ENCODE assay signal across 31 cellular contexts in the genomic region with DNA sequence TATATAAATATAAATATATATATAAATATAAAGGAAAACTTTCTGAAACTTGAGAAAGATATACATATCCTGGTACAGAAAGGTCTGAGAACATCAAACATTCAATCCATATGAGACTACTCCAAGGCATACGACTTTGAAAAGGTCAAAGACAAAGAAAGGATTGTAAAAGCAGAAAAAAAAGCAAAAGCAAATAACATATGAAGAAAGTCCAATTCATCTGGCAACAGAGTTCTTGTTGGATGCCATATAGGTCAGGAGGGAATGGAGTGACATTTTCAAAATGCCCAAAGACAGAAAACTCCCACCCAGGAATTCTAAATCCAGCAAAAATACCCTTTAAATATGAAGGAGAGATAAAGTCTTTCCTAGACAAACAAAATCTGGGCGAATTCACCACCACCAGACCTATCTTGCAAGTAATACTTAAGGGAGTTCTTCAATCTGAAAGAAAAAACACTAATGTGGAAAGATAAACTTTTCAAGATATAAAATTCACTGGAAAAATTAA. TPM values are rescaled to one million over a fixed set of nuclear protein-coding genes. Genes with fewer than 3 reads are reported as not detected.
"Had no signal": no experiment of that assay in that cellular context is flagged by ENCODE, and none has a peak within 500 bp of the region (broad histone marks: within the 10 kb centered on the region; RNA-seq: fewer than 3 reads in every experiment).

No MANE protein-coding gene starts in this region.

- H3K27me3 Mint-ChIP-seq: activated CD8-positive, alpha-beta memory T cell treated with anti-CD3 and anti-CD28 coated beads, Interleukin-2, amount 10 ng/mL, durations not matched to agents 7 days and 5 days; dendritic cell treated with granulocyte-macrophage colony-stimulating factor and Interleukin-4, amounts not matched to agents 40 ng/mL and 50 ng/mL, for 4 days; progenitor cell of endocrine pancreas; stimulated activated memory B cell treated with anti-CD40 and anti-IgM and Interleukin-4, amounts not matched to agents 10 μg/mL and 1 μg/mL and 100 μg/mL, for 72 hours had no signal

- H3K9me3 ChIP-seq: breast epithelium, esophagus squamous epithelium, mucosa of descending colon, ovary, stomach, thyroid gland, upper lobe of left lung had no signal

- DNase-seq: activated CD4-positive, alpha-beta T cell treated with anti-CD3 and anti-CD28 coated beads for 48 hours; activated CD4-positive, alpha-beta T cell treated with anti-CD3 and anti-CD28 coated beads, Interleukin-2, amount 50 U/mL, for 48 hours; activated CD8-positive, alpha-beta memory T cell treated with anti-CD3 and anti-CD28 coated beads, Interleukin-2, amount 10 ng/mL, durations not matched to agents 7 days and 5 days; activated effector memory CD4-positive, alpha-beta T cell treated with Interleukin-2 at 50 U/mL for 16 hours; activated naive CD4-positive, alpha-beta T cell treated with Interleukin-2 at 50 U/mL for 16 hours; central memory CD4-positive, alpha-beta T cell; esophagus squamous epithelium; islet precursor cell; left ventricle myocardium inferior; mucosa of descending colon; ovary; sigmoid colon; small intestine; stimulated activated CD4-positive, alpha-beta T cell treated with anti-CD3 and anti-CD28 coated beads, Interleukin-4, amount 100 ng/mL, for 24 hours; stomach; T-helper 1 cell; thyroid gland; upper lobe of left lung; WERI-Rb-1 had no signal

- H3K27me3 ChIP-seq: breast epithelium, esophagus squamous epithelium, ovary, sigmoid colon, stomach, thyroid gland, upper lobe of left lung, vagina had no signal

- H3K36me3 ChIP-seq: breast epithelium, esophagus squamous epithelium, ovary, sigmoid colon, thyroid gland, vagina, WERI-Rb-1 had no signal

- H3K4me3 Mint-ChIP-seq: activated CD8-positive, alpha-beta memory T cell treated with anti-CD3 and anti-CD28 coated beads, Interleukin-2, amount 10 ng/mL, durations not matched to agents 7 days and 5 days; dendritic cell treated with granulocyte-macrophage colony-stimulating factor and Interleukin-4, amounts not matched to agents 40 ng/mL and 50 ng/mL, for 4 days; stimulated activated memory B cell treated with anti-CD40 and anti-IgM and Interleukin-4, amounts not matched to agents 10 μg/mL and 1 μg/mL and 100 μg/mL, for 72 hours had no signal

- H3K4me1 ChIP-seq: breast epithelium, esophagus squamous epithelium, left ventricle myocardium inferior, sigmoid colon, stomach, thyroid gland, upper lobe of left lung, vagina had no signal

- H3K27ac ChIP-seq: breast epithelium, esophagus squamous epithelium, left ventricle myocardium inferior, ovary, sigmoid colon, stomach, thyroid gland, upper lobe of left lung, vagina, WERI-Rb-1 had no signal

- ATAC-seq: activated CD4-positive, CD25-positive, alpha-beta regulatory T cell treated with anti-CD3 and anti-CD28 coated beads, Interleukin-2, amount 50 U/mL, for 24 hours; activated CD8-positive, alpha-beta memory T cell treated with anti-CD3 and anti-CD28 coated beads, Interleukin-2, amount 10 ng/mL, durations not matched to agents 7 days and 5 days; mucosa of descending colon; stimulated activated memory B cell treated with anti-CD40 and anti-IgM and Interleukin-4, amounts not matched to agents 10 μg/mL and 1 μg/mL and 100 μg/mL, for 72 hours had no signal

- H3K27ac Mint-ChIP-seq: activated CD8-positive, alpha-beta memory T cell treated with anti-CD3 and anti-CD28 coated beads, Interleukin-2, amount 10 ng/mL, durations not matched to agents 7 days and 5 days; dendritic cell treated with granulocyte-macrophage colony-stimulating factor and Interleukin-4, amounts not matched to agents 40 ng/mL and 50 ng/mL, for 4 days; progenitor cell of endocrine pancreas; stimulated activated memory B cell treated with anti-CD40 and anti-IgM and Interleukin-4, amounts not matched to agents 10 μg/mL and 1 μg/mL and 100 μg/mL, for 72 hours had no signal

- H3K4me3 ChIP-seq: breast epithelium, esophagus squamous epithelium, left ventricle myocardium inferior, lung, mucosa of descending colon, ovary, sigmoid colon, stomach, thyroid gland, upper lobe of left lung, vagina had no signal

RNA-seq across cellular contexts. Expression of a gene that starts 46.3 kb away (rescaled TPM):
- total RNA-seq: activated CD8-positive, alpha-beta memory T cell treated with anti-CD3 and anti-CD28 coated beads, Interleukin-2, amount 10 ng/mL, durations not matched to agents 7 days and 5 days; left ventricle myocardium inferior; myocyte; vagina had no signal
- polyA plus RNA-seq: neural cell, stomach had no signal

RNA-seq across cellular contexts. Expression of a gene that starts 57.4 kb away (rescaled TPM):
- total RNA-seq: activated CD8-positive, alpha-beta memory T cell treated with anti-CD3 and anti-CD28 coated beads, Interleukin-2, amount 10 ng/mL, durations not matched to agents 7 days and 5 days; breast epithelium; esophagus squamous epithelium; frontal cortex; left ventricle myocardium inferior; lung; mesenteric fat pad; mucosa of descending colon; myocyte; ovary; progenitor cell of endocrine pancreas; renal cortical epithelial cell; sigmoid colon; thyroid gland; upper lobe of left lung; vagina had no signal
- polyA plus RNA-seq: lung, neural cell, ovary, sigmoid colon, small intestine, stomach had no signal
